In genomic region chr10:85917601-85918000, GRCh38 we compare ENCODE assay signal across 11 cellular contexts.
DNase-seq lines count a peak whose midpoint lies in the region; TF ChIP-seq lines count a peak whose summit lies in the region.
"Had no signal": no experiment of that assay in that cellular context is flagged by ENCODE, and none has a peak within 500 bp of the region (broad histone marks: within the 10 kb centered on the region; RNA-seq: fewer than 3 reads in every experiment).

No MANE protein-coding gene starts in this region.

- H3K4me3 ChIP-seq in esophagus muscularis mucosa, result no peak overlapping the region
- H3K4me3 ChIP-seq: GM23248, HAP-1 had no signal

- 87% methylated on average over 4 of the region's 4 CpGs for WGBS in esophagus muscularis mucosa

- no peak for TF ChIP-seq CTCF in esophagus muscularis mucosa (IDR thresholded peaks at IDR 0.05)

- TF ChIP-seq EP300 in esophagus muscularis mucosa (IDR thresholded peaks at IDR 0.05), result no peak

- peaks cover 9 to 60% (median 53%) of the 10 kb centered on the region in 4 donors for H3K4me1 ChIP-seq in esophagus muscularis mucosa
- H3K4me1 ChIP-seq: Caco-2, HAP-1 had no signal

- H3K36me3 ChIP-seq in esophagus muscularis mucosa, result no peaks in the 10 kb centered on the region
- H3K36me3 ChIP-seq: HAP-1 had no signal

- H3K27me3 ChIP-seq in esophagus muscularis mucosa, result no peaks in the 10 kb centered on the region

- DNase-seq in NCI-H345 (lab: John Stamatoyannopoulos, UW), result peak; percentile 18
- no peak for DNase-seq in NCI-H345 treated with DMSO at 0.1 percent for 48 hours (lab: John Stamatoyannopoulos, UW; ENCODE audit: unreplicated experiment)
- DNase-seq in Caki2 (ENCODE audit: low read depth), result peak; percentile 23
- peak; percentile 90 for DNase-seq in esophagus muscularis mucosa (ENCODE audit: extremely low spot score)
- no peak for DNase-seq in DMS153 (lab: John Stamatoyannopoulos, UW)
- DNase-seq in NOMO-1 (lab: John Stamatoyannopoulos, UW; ENCODE audit: unreplicated experiment in 2 of 2), result no peak
- DNase-seq: Caco-2; CD4-positive, alpha-beta T cell; GM23248 had no signal

- in situ Hi-C loops in Caki2 (cut with HindIII; ENCODE audit: low pct_unique_long_range_greater_than_20kb, low sequenced_read_pairs), result no loop called here

- TF ChIP-seq POLR2A in esophagus muscularis mucosa (IDR thresholded peaks at IDR 0.05; ENCODE audit: low read depth), result no peak

- intact Hi-C loops in esophagus muscularis mucosa (cut with DNase I), result no loop called here

- no peak overlapping the region for H3K27ac ChIP-seq in esophagus muscularis mucosa (replicated peaks in 1 of 4)
- H3K27ac ChIP-seq: C4-2B, GM23248 had no signal

- H3K9me3 ChIP-seq in esophagus muscularis mucosa, result no peaks in the 10 kb centered on the region
- H3K9me3 ChIP-seq: Caco-2, HAP-1 had no signal

Comparison
In these comparisons a context has a peak if more than half of its experiments do, and no peak if none do; other contexts are left out.
1. DNase-seq: peak in NCI-H345 (single experiment), Caki2 (single experiment) and esophagus muscularis mucosa (single experiment); none in NCI-H345 treated with DMSO at 0.1 percent for 48 hours (single experiment), DMS153 (single experiment) and NOMO-1 (0 of 2).